14 cellular contexts compared by ENCODE assay signal in genomic region chr1:37620707-37621106, GRCh38. TPM values are rescaled to one million over a fixed set of nuclear protein-coding genes. Genes with fewer than 3 reads are reported as not detected.
"Had no signal": no experiment of that assay in that cellular context is flagged by ENCODE, and none has a peak within 500 bp of the region (broad histone marks: within the 10 kb centered on the region; RNA-seq: fewer than 3 reads in every experiment).

No MANE protein-coding gene starts in this region.

- H3K9me3 ChIP-seq: adrenal gland, psoas muscle, right lobe of liver, tibial artery had no signal

- H3K36me3 ChIP-seq: adrenal gland, right lobe of liver, tibial artery had no signal

- H3K79me2 ChIP-seq: hepatocyte had no signal

- H3K4me2 ChIP-seq: hepatocyte had no signal

- H3K27me3 ChIP-seq: right lobe of liver had no signal

- DNase-seq: activated naive CD4-positive, alpha-beta T cell treated with anti-CD3 and anti-CD28 coated beads, Interleukin-2, amount 10 ng/mL, durations not matched to agents 7 days and 5 days; adrenal gland; central memory CD4-positive, alpha-beta T cell; cortex of kidney; effector memory CD4-positive, alpha-beta T cell; psoas muscle; right lobe of liver; tibial artery had no signal

- H3K4me3 ChIP-seq: adrenal gland, hepatocyte, psoas muscle, right lobe of liver, tibial artery had no signal

- H2AFZ ChIP-seq: hepatocyte had no signal

- H3K27ac ChIP-seq: adrenal gland, epithelial cell of prostate, hepatocyte, psoas muscle, right lobe of liver, tibial artery had no signal

- H3K4me1 ChIP-seq: adrenal gland, psoas muscle, right lobe of liver, tibial artery had no signal

- ATAC-seq: activated CD4-positive, CD25-positive, alpha-beta regulatory T cell treated with anti-CD3 and anti-CD28 coated beads, Interleukin-2, amount 50 U/mL, for 24 hours; psoas muscle; stimulated activated memory B cell treated with anti-CD40 and anti-IgM and Interleukin-4, amounts not matched to agents 10 μg/mL and 1 μg/mL and 100 μg/mL, for 72 hours had no signal

RNA-seq across cellular contexts. Expression of gene RSPO1, which starts 14.0 kb away (rescaled TPM):
- total RNA-seq: activated T-helper 2 cell treated with anti-CD3 and anti-CD28 coated beads, Interferon-gamma antibody, Interleukin-2, Interleukin-4, amounts not matched to agents 10 μg/mL and 5 μg/mL and 100 μg/mL, durations not matched to agents 14 hours and 24 hours and 36 hours; psoas muscle; right lobe of liver had no signal
- polyA plus RNA-seq: neural cell had no signal
